10 cellular contexts compared by ENCODE assay signal in genomic region chr3:9826815-9827574, GRCh38. TPM values are rescaled to one million over a fixed set of nuclear protein-coding genes. Genes with fewer than 3 reads are reported as not detected.
DNase-seq lines count a peak whose midpoint lies in the region; ATAC-seq, FAIRE-seq and TF ChIP-seq lines count a peak whose summit lies in the region.
"Had no signal": no experiment of that assay in that cellular context is flagged by ENCODE, and none has a peak within 500 bp of the region (broad histone marks: within the 10 kb centered on the region; RNA-seq: fewer than 3 reads in every experiment).

No MANE protein-coding gene starts in this region.

- no peaks in the 10 kb centered on the region for H3K79me2 ChIP-seq in PC-3 (ENCODE audit: low read length)

- H3K4me1 Mint-ChIP-seq in activated CD4-positive, alpha-beta T cell treated with anti-CD3 and anti-CD28 coated beads for 36 hours = peaks cover 7% of the 10 kb centered on the region
- peaks cover 2 to 13% of the 10 kb centered on the region in 2 donors for H3K4me1 Mint-ChIP-seq in effector memory CD8-positive, alpha-beta T cell (ENCODE audit: low read depth in 2 of 2)

- no peaks in the 10 kb centered on the region for H3K9me3 Mint-ChIP-seq in activated CD4-positive, alpha-beta T cell treated with anti-CD3 and anti-CD28 coated beads for 36 hours (ENCODE audit: low read depth)
- H3K9me3 Mint-ChIP-seq in effector memory CD8-positive, alpha-beta T cell = no peaks in the 10 kb centered on the region

- no peaks in the 10 kb centered on the region for H3K9me2 ChIP-seq in PC-3 (replicated peaks; ENCODE audit: low read length)

- intact Hi-C loops in activated CD4-positive, alpha-beta T cell treated with anti-CD3 and anti-CD28 coated beads for 36 hours (cut with DNase I, micrococcal nuclease) = no loop called here
- intact Hi-C loops in PC-3 (cut with micrococcal nuclease) = no loop called here

- H2AFZ ChIP-seq in PC-3 (ENCODE audit: low read length) = no peak overlapping the region

- H3K27me3 ChIP-seq in PC-3 (ENCODE audit: low read length) (no peaks in the 10 kb centered on the region), small intestine (ENCODE audit: control insufficient read depth in 2 of 2, insufficient read depth in 2 of 2, low read length in 2 of 2) (no peaks in the 10 kb centered on the region)

- ATAC-seq in activated CD4-positive, alpha-beta T cell treated with anti-CD3 and anti-CD28 coated beads for 36 hours = peak; percentile 84
- ATAC-seq in PC-3 (peak; percentile 70), HG03521 (IDR thresholded peaks at IDR 0.05; ENCODE audit: unreplicated experiment) (no peak), GM18498 (IDR thresholded peaks at IDR 0.05; ENCODE audit: unreplicated experiment) (no peak)
- ATAC-seq in effector memory CD8-positive, alpha-beta T cell (replicated peaks) = peak; percentile 47

- POLR2A ChIA-PET in activated CD4-positive, alpha-beta T cell treated with anti-CD3 and anti-CD28 coated beads for 36 hours (lab: Charles Lee) = no interaction called here
- POLR2A ChIA-PET in PC-3 (lab: Charles Lee; ENCODE audit: unreplicated experiment) = no interaction called here

- no peaks in the 10 kb centered on the region for H4K20me1 ChIP-seq in PC-3 (ENCODE audit: low read length)

- WGBS in small intestine, 3 donors = 83 to 84% (median 84%) methylated on average over 20 of the region's 20 CpGs

- H3K4me3 Mint-ChIP-seq in activated CD4-positive, alpha-beta T cell treated with anti-CD3 and anti-CD28 coated beads for 36 hours = no peak overlapping the region
- H3K4me3 Mint-ChIP-seq in effector memory CD8-positive, alpha-beta T cell = no peak overlapping the region

- no peaks in the 10 kb centered on the region for H3F3A ChIP-seq in PC-3 (ENCODE audit: low read length, unreplicated experiment)

- H3K4me1 ChIP-seq in PC-3 (ENCODE audit: insufficient read depth, low read length) (no peaks in the 10 kb centered on the region), small intestine (ENCODE audit: control insufficient read depth in 2 of 2, insufficient read depth in 1 of 2, low read depth in 1 of 2, low read length in 1 of 2) (no peaks in the 10 kb centered on the region)

- CTCF ChIA-PET in activated CD4-positive, alpha-beta T cell treated with anti-CD3 and anti-CD28 coated beads for 36 hours (lab: Charles Lee) = interaction anchor here (0.7 to 1.7 kb wide), 10 partner anchors 11 to 703 kb away, joined by 3 to 5 read pairs (median 4); no protein-coding TSS in a partner anchor
- CTCF ChIA-PET in PC-3 (lab: Charles Lee) = no interaction called here

- H3K9me3 ChIP-seq in PC-3 (ENCODE audit: low read length) (no peaks in the 10 kb centered on the region), small intestine (ENCODE audit: control insufficient read depth, low read depth) (no peaks in the 10 kb centered on the region)

- no peak overlapping the region for H3K9ac ChIP-seq in PC-3 (ENCODE audit: low read length)

- H3K4me3 ChIP-seq in PC-3 (ENCODE audit: low read length) (no peak overlapping the region), small intestine (ENCODE audit: low read depth in 1 of 2, low read length in 2 of 2) (no peak overlapping the region)

- peaks cover 18% of the 10 kb centered on the region for H3K36me3 Mint-ChIP-seq in activated CD4-positive, alpha-beta T cell treated with anti-CD3 and anti-CD28 coated beads for 36 hours (ENCODE audit: low read depth)
- peaks cover 21% of the 10 kb centered on the region for H3K36me3 Mint-ChIP-seq in effector memory CD8-positive, alpha-beta T cell (ENCODE audit: insufficient read depth)

- TF ChIP-seq CTCF in PC-3 (conservative IDR thresholded peaks at IDR 0.05; ENCODE audit: low read depth, low read length) = peak; percentile 59

- FAIRE-seq in small intestine (lab: Jason Lieb, UNC) = no peak
- FAIRE-seq: TTC549 had no signal

- BruUV-seq in PC-3 (replicated peaks; lab: Mats Ljungman, UMichigan) = no TSS peak

- no peak overlapping the region for H3K27ac Mint-ChIP-seq in activated CD4-positive, alpha-beta T cell treated with anti-CD3 and anti-CD28 coated beads for 36 hours
- H3K27ac Mint-ChIP-seq in effector memory CD8-positive, alpha-beta T cell = peak overlapping the region in 1 of 2 donors; percentile 42

- no peaks in the 10 kb centered on the region for H3K36me3 ChIP-seq in PC-3 (ENCODE audit: low read depth, low read length)
- no peaks in the 10 kb centered on the region for H3K36me3 ChIP-seq in small intestine (ENCODE audit: control insufficient read depth in 2 of 2, insufficient read depth in 2 of 2, low read length in 2 of 2)

- peak; percentile 50 for DNase-seq in activated CD4-positive, alpha-beta T cell treated with anti-CD3 and anti-CD28 coated beads for 36 hours
- no peak for DNase-seq in activated CD4-positive, alpha-beta T cell treated with anti-CD3 and anti-CD28 coated beads, Interleukin-2, amount 50 U/mL, for 1 hour
- DNase-seq in PC-3 = peak; percentile 63
- DNase-seq in effector memory CD8-positive, alpha-beta T cell = no peak
- DNase-seq in small intestine = peak; percentile 65
- DNase-seq in NCI-H1417 treated with DMSO at 0.1 percent for 48 hours (lab: John Stamatoyannopoulos, UW) = no peak
- DNase-seq: left cardiac atrium had no signal

- H3K27ac ChIP-seq in PC-3 (ENCODE audit: low read length) (no peak overlapping the region), small intestine (ENCODE audit: low read depth in 1 of 2, low read length in 1 of 2) (no peak overlapping the region)

- H3K4me2 ChIP-seq in PC-3 (ENCODE audit: low read length) = no peak overlapping the region

- no peaks in the 10 kb centered on the region for H3K27me3 Mint-ChIP-seq in activated CD4-positive, alpha-beta T cell treated with anti-CD3 and anti-CD28 coated beads for 36 hours
- H3K27me3 Mint-ChIP-seq in effector memory CD8-positive, alpha-beta T cell = no peaks in the 10 kb centered on the region

RNA-seq across cellular contexts. Expression of gene RPUSD3, which starts 16.8 kb away (rescaled TPM):
- 10 to 100 TPM; 79.2 to 81.5 TPM for total RNA-seq in activated CD4-positive, alpha-beta T cell treated with anti-CD3 and anti-CD28 coated beads for 36 hours
- total RNA-seq in PC-3 (2014; rRNA removed) = 54.1 and 76.1 TPM in 2 replicates
- 10 to 100 TPM; 19.2 to 41.1 (median 23.5) TPM for polyA plus RNA-seq in small intestine

RNA-seq across cellular contexts. Expression of gene TTLL3, which starts 16.9 kb away (rescaled TPM):
- 10 to 100 TPM; 47.5 to 49.8 TPM for total RNA-seq in activated CD4-positive, alpha-beta T cell treated with anti-CD3 and anti-CD28 coated beads for 36 hours
- total RNA-seq in PC-3 (2014; rRNA removed) = 8.4 and 11.6 TPM in 2 replicates
- 10 to 100 TPM; 20.8 to 23.2 (median 21.9) TPM for polyA plus RNA-seq in small intestine

RNA-seq across cellular contexts. Expression of gene ARPC4, which starts 34.1 kb away (rescaled TPM):
- 100 to 1,000 TPM; 164 to 231 TPM for total RNA-seq in activated CD4-positive, alpha-beta T cell treated with anti-CD3 and anti-CD28 coated beads for 36 hours
- total RNA-seq in PC-3 (2014; rRNA removed) = 131 and 223 TPM in 2 replicates
- 100 to 1,000 TPM; 143 to 178 (median 151) TPM for polyA plus RNA-seq in small intestine

RNA-seq across cellular contexts. Expression of gene TADA3, which starts 34.7 kb away (rescaled TPM):
- total RNA-seq in activated CD4-positive, alpha-beta T cell treated with anti-CD3 and anti-CD28 coated beads for 36 hours = 10 to 100 TPM; 80.7 to 96.4 TPM
- total RNA-seq in PC-3 (2014; rRNA removed) = 85.4 and 85.9 TPM in 2 replicates
- 10 to 100 TPM; 41.1 to 59.0 (median 43.0) TPM for polyA plus RNA-seq in small intestine

RNA-seq across cellular contexts. Expression of gene CIDEC, which starts 53.1 kb away (rescaled TPM):
- total RNA-seq in activated CD4-positive, alpha-beta T cell treated with anti-CD3 and anti-CD28 coated beads for 36 hours = not detected
- total RNA-seq in PC-3 (2014; rRNA removed) = not detected in 2 replicates
- 100 to 1,000 TPM in 2 of 3 donors, 10 to 100 TPM in 1; 62.5 to 748 (median 557) TPM for polyA plus RNA-seq in small intestine

Comparison
In these comparisons a context has a peak if more than half of its experiments do, and no peak if none do; other contexts are left out.
1. DNase-seq: peak in activated CD4-positive, alpha-beta T cell treated with anti-CD3 and anti-CD28 coated beads for 36 hours (single experiment), PC-3 (single experiment) and small intestine (single experiment); none in activated CD4-positive, alpha-beta T cell treated with anti-CD3 and anti-CD28 coated beads, Interleukin-2, amount 50 U/mL, for 1 hour (single experiment), effector memory CD8-positive, alpha-beta T cell (0 of 3) and NCI-H1417 treated with DMSO at 0.1 percent for 48 hours (single experiment).
2. ATAC-seq: peak in activated CD4-positive, alpha-beta T cell treated with anti-CD3 and anti-CD28 coated beads for 36 hours (single experiment), PC-3 (single experiment) and effector memory CD8-positive, alpha-beta T cell (single experiment); none in HG03521 (single experiment) and GM18498 (single experiment).